Comparison of ENCODE assay signal across 1 cellular context in genomic region chrX:47191331-47191730, GRCh38.
TF ChIP-seq lines count a peak whose summit lies in the region.

No MANE protein-coding gene starts in this region.

TF ChIP-seq in GM23338, 12 proteins besides CTCF, POLR2A, EP300 and RAD21 (continued from another document):
- no peak for TF ChIP-seq ETS1 (IDR thresholded peaks at IDR 0.05)
